ENCODE assay signal across 1 cellular context in the genomic region with DNA sequence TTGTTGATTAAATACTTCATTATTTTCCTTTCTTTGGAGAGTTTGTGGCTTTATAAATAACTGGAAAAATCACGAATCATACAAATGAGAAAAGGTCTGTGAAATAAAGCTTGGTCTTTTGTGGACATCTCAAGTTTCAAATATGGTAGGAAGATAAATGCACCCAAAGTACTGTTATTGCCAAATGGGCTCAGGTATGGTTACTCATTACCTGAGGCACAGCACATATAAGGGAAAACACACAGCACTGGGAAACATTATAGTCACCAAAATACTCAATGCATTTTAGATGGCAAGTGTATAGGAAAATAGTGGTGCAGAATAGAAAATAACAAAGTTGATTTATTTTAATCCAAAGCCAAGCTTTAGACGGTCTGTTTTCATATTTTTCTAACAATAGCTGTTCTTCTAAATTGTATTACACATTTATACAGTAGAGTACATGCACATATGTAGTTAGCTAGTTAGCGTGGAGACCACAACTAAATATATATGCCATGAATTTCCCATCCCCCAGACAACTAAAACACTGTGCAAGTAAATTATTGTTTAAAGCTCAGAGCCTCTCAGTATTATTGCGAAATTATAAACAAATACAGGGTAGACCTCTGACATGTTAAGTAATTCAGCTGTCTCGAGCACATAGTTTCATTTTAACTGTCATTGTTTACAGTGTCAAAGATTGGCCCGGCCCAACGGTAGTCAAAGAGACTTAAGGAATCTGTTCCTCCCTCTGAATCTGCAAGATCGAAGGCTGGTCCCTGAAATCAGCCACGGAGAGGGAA.
A peak's percentile ranks its signal among the peaks of the same experiment; 100 is the strongest.
TF ChIP-seq lines count a peak whose summit lies in the region.

No MANE protein-coding gene starts in this region.

TF ChIP-seq in HepG2, 621 proteins besides CTCF, POLR2A, EP300 and RAD21 (continued from another document and continues in another):
- TF ChIP-seq, protein P1, sequence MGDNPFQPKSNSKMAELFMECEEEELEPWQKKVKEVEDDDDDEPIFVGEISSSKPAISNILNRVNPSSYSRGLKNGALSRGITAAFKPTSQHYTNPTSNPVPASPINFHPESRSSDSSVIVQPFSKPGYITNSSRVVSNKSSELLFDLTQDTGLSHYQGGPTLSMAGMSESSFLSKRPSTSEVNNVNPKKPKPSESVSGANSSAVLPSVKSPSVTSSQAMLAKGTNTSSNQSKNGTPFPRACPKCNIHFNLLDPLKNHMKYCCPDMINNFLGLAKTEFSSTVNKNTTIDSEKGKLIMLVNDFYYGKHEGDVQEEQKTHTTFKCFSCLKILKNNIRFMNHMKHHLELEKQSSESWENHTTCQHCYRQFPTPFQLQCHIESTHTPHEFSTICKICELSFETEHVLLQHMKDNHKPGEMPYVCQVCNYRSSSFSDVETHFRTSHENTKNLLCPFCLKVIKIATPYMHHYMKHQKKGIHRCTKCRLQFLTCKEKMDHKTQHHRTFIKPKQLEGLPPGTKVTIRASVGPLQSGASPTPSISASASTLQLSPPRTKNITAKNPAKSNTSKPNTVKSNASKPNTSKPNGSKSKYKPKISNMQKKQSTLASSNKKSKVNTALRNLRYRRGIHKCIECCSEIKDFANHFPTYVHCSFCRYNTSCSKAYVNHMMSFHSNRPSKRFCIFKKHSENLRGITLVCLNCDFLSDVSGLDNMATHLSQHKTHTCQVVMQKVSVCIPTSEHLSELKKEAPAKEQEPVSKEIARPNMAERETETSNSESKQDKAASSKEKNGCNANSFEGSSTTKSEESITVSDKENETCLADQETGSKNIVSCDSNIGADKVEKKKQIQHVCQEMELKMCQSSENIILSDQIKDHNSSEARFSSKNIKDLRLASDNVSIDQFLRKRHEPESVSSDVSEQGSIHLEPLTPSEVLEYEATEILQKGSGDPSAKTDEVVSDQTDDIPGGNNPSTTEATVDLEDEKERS (CRISPR knock-in tag; IDR thresholded peaks at IDR 0.05), result no peak
- TF ChIP-seq HOXA3 (CRISPR knock-in tag; IDR thresholded peaks at IDR 0.05) (no peak), TEAD3 (CRISPR knock-in tag; optimal IDR thresholded peaks at IDR 0.05; ENCODE audit: borderline replicate concordance) (peak; percentile 41), JUN (CRISPR knock-in tag; IDR thresholded peaks at IDR 0.05) (no peak), ASH2L (IDR thresholded peaks at IDR 0.05; ENCODE audit: insufficient read length, low read depth, low read length) (no peak), ZNF629 (CRISPR knock-in tag; conservative IDR thresholded peaks at IDR 0.05) (no peak), SOX13 (IDR thresholded peaks at IDR 0.05) (0 out of 2 replicates have a peak, but pooled peaks have one; percentile 8), SOX13 (CRISPR knock-in tag; conservative IDR thresholded peaks at IDR 0.05 in 1 of 2, IDR thresholded peaks at IDR 0.05 in 1 of 2) (peak in 1 of 2 experiments; percentile 88; a peak in 2 of 4 replicates), XRCC5 (optimal IDR thresholded peaks at IDR 0.05; ENCODE audit: low read length) (no peak), MED13 (CRISPR knock-in tag; IDR thresholded peaks at IDR 0.05) (no peak; the same call in 1 of the 2 replicates), HNF4A (CRISPR knock-in tag; IDR thresholded peaks at IDR 0.05) (peak; percentile 70), NAIF1 (CRISPR knock-in tag; IDR thresholded peaks at IDR 0.05; ENCODE audit: borderline replicate concordance) (no peak), CEBPG (CRISPR knock-in tag; IDR thresholded peaks at IDR 0.05) (peak; percentile 95), TOE1 (CRISPR knock-in tag; IDR thresholded peaks at IDR 0.05) (no peak), KLF15 (CRISPR knock-in tag; IDR thresholded peaks at IDR 0.05; ENCODE audit: borderline replicate concordance) (no peak; the same call in 1 of the 2 replicates), MEF2D (CRISPR knock-in tag; IDR thresholded peaks at IDR 0.05) (no peak), MYNN (CRISPR knock-in tag; IDR thresholded peaks at IDR 0.05; ENCODE audit: low read depth) (no peak), SIN3A (IDR thresholded peaks at IDR 0.05; ENCODE audit: borderline replicate concordance, low read depth, low read length) (peak; percentile 68; the same call in 1 of the 2 replicates), KAT2B (IDR thresholded peaks at IDR 0.05; ENCODE audit: borderline replicate concordance, low read depth, low read length) (no peak), ZNF136 (CRISPR knock-in tag; IDR thresholded peaks at IDR 0.05; ENCODE audit: low read depth) (no peak; the same call in 1 of the 2 replicates), RBAK (CRISPR knock-in tag; IDR thresholded peaks at IDR 0.05) (0 out of 2 replicates have a peak, but pooled peaks have one; percentile 13), ZBTB21 (CRISPR knock-in tag; IDR thresholded peaks at IDR 0.05) (no peak), RARG (CRISPR knock-in tag; IDR thresholded peaks at IDR 0.05; ENCODE audit: low read depth) (no peak; the same call in 1 of the 2 replicates), HMG20A (CRISPR knock-in tag; IDR thresholded peaks at IDR 0.05; ENCODE audit: borderline replicate concordance) (peak; percentile 81; the same call in 1 of the 2 replicates), GTF2F1 (IDR thresholded peaks at IDR 0.05; ENCODE audit: low read length) (no peak), ZNF337 (CRISPR knock-in tag; IDR thresholded peaks at IDR 0.05; ENCODE audit: borderline replicate concordance, low read depth) (0 out of 2 replicates have a peak, but pooled peaks have one; percentile 50), ZNF367 (CRISPR knock-in tag; IDR thresholded peaks at IDR 0.05; ENCODE audit: borderline replicate concordance) (peak; percentile 67; the same call in 1 of the 2 replicates), SOX5 (CRISPR knock-in tag; IDR thresholded peaks at IDR 0.05; ENCODE audit: borderline replicate concordance) (peak; percentile 80; the same call in 1 of the 2 replicates), GATA4 (IDR thresholded peaks at IDR 0.05; ENCODE audit: borderline replicate concordance, low read depth) (no peak), MAFK (conservative IDR thresholded peaks at IDR 0.05 in 1 of 2, IDR thresholded peaks at IDR 0.05 in 1 of 2; ENCODE audit: low read length in 2 of 2) (no peak), MAF1 (CRISPR knock-in tag; IDR thresholded peaks at IDR 0.05; ENCODE audit: borderline replicate concordance) (0 out of 2 replicates have a peak, but pooled peaks have one; percentile 30)
- TF ChIP-seq, protein P2, sequence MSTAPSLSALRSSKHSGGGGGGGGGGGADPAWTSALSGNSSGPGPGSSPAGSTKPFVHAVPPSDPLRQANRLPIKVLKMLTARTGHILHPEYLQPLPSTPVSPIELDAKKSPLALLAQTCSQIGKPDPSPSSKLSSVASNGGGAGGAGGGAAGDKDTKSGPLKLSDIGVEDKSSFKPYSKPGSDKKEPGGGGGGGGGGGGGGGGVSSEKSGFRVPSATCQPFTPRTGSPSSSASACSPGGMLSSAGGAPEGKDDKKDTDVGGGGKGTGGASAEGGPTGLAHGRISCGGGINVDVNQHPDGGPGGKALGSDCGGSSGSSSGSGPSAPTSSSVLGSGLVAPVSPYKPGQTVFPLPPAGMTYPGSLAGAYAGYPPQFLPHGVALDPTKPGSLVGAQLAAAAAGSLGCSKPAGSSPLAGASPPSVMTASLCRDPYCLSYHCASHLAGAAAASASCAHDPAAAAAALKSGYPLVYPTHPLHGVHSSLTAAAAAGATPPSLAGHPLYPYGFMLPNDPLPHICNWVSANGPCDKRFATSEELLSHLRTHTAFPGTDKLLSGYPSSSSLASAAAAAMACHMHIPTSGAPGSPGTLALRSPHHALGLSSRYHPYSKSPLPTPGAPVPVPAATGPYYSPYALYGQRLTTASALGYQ (CRISPR knock-in tag; IDR thresholded peaks at IDR 0.05), result peak; percentile 80
- TF ChIP-seq, protein P3, sequence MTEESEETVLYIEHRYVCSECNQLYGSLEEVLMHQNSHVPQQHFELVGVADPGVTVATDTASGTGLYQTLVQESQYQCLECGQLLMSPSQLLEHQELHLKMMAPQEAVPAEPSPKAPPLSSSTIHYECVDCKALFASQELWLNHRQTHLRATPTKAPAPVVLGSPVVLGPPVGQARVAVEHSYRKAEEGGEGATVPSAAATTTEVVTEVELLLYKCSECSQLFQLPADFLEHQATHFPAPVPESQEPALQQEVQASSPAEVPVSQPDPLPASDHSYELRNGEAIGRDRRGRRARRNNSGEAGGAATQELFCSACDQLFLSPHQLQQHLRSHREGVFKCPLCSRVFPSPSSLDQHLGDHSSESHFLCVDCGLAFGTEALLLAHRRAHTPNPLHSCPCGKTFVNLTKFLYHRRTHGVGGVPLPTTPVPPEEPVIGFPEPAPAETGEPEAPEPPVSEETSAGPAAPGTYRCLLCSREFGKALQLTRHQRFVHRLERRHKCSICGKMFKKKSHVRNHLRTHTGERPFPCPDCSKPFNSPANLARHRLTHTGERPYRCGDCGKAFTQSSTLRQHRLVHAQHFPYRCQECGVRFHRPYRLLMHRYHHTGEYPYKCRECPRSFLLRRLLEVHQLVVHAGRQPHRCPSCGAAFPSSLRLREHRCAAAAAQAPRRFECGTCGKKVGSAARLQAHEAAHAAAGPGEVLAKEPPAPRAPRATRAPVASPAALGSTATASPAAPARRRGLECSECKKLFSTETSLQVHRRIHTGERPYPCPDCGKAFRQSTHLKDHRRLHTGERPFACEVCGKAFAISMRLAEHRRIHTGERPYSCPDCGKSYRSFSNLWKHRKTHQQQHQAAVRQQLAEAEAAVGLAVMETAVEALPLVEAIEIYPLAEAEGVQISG (CRISPR knock-in tag; IDR thresholded peaks at IDR 0.05), result no peak
- TF ChIP-seq, protein P4, sequence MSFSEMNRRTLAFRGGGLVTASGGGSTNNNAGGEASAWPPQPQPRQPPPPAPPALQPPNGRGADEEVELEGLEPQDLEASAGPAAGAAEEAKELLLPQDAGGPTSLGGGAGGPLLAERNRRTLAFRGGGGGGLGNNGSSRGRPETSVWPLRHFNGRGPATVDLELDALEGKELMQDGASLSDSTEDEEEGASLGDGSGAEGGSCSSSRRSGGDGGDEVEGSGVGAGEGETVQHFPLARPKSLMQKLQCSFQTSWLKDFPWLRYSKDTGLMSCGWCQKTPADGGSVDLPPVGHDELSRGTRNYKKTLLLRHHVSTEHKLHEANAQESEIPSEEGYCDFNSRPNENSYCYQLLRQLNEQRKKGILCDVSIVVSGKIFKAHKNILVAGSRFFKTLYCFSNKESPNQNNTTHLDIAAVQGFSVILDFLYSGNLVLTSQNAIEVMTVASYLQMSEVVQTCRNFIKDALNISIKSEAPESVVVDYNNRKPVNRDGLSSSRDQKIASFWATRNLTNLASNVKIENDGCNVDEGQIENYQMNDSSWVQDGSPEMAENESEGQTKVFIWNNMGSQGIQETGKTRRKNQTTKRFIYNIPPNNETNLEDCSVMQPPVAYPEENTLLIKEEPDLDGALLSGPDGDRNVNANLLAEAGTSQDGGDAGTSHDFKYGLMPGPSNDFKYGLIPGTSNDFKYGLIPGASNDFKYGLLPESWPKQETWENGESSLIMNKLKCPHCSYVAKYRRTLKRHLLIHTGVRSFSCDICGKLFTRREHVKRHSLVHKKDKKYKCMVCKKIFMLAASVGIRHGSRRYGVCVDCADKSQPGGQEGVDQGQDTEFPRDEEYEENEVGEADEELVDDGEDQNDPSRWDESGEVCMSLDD (CRISPR knock-in tag; IDR thresholded peaks at IDR 0.05; ENCODE audit: borderline replicate concordance), result no peak
- TF ChIP-seq, protein P5, sequence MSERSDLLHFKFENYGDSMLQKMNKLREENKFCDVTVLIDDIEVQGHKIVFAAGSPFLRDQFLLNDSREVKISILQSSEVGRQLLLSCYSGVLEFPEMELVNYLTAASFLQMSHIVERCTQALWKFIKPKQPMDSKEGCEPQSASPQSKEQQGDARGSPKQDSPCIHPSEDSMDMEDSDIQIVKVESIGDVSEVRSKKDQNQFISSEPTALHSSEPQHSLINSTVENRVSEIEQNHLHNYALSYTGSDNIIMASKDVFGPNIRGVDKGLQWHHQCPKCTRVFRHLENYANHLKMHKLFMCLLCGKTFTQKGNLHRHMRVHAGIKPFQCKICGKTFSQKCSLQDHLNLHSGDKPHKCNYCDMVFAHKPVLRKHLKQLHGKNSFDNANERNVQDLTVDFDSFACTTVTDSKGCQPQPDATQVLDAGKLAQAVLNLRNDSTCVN (CRISPR knock-in tag; IDR thresholded peaks at IDR 0.05; ENCODE audit: borderline replicate concordance), result no peak
- TF ChIP-seq, protein P6, sequence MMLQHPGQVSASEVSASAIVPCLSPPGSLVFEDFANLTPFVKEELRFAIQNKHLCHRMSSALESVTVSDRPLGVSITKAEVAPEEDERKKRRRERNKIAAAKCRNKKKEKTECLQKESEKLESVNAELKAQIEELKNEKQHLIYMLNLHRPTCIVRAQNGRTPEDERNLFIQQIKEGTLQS (CRISPR knock-in tag; IDR thresholded peaks at IDR 0.05), result no peak
- TF ChIP-seq, protein P7, sequence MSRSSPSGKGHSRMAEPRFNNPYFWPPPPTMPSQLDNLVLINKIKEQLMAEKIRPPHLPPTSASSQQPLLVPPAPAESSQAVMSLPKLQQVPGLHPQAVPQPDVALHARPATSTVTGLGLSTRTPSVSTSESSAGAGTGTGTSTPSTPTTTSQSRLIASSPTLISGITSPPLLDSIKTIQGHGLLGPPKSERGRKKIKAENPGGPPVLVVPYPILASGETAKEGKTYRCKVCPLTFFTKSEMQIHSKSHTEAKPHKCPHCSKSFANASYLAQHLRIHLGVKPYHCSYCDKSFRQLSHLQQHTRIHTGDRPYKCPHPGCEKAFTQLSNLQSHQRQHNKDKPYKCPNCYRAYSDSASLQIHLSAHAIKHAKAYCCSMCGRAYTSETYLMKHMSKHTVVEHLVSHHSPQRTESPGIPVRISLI (CRISPR knock-in tag; IDR thresholded peaks at IDR 0.05; ENCODE audit: borderline replicate concordance), result no peak; the same call in 1 of the 2 replicates
